In the genomic region with DNA sequence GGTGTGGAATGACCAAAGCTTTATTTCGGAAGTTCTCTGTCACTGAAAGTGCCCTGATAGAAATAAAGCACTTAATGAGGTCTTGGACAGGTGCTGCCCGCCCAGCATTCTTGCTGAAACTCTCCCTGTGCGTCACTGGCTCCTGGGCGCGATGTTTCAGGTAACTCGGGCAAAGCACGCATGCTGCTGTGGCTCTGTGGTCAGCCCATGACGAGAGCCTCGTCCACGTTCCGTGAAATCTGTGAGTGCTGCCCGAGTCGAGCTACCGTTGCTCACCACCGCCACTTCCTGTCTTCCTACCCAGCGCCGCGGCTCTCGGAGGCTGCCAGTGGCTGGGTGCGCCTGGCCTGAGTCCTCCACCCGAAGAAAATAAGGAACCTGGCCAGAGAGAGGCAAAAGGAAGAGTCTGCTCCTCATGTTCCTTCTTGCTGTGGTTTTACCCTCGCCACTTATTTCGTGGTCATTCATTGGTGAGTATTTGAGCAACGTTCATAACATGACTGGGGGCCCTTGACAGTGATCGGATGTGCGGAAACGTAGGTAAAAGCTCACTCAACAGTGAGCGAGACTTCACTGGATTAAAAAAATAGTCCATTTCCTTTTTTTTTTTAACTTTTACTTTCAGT, we compare ENCODE assay signal across 10 cellular contexts.
DNase-seq lines count a peak whose midpoint lies in the region; ATAC-seq, FAIRE-seq and TF ChIP-seq lines count a peak whose summit lies in the region.
"Had no signal": no experiment of that assay in that cellular context is flagged by ENCODE, and none has a peak within 500 bp of the region (broad histone marks: within the 10 kb centered on the region; RNA-seq: fewer than 3 reads in every experiment).

No MANE protein-coding gene starts in this region.

- H2AFZ ChIP-seq in osteoblast (ENCODE audit: low read length) (peak overlapping the region; percentile 74), PC-3 (ENCODE audit: low read length) (no peak overlapping the region)
- H2AFZ ChIP-seq: parathyroid adenoma had no signal

- no peaks in the 10 kb centered on the region for H3F3A ChIP-seq in PC-3 (ENCODE audit: low read length, unreplicated experiment)

- no peaks in the 10 kb centered on the region for H3K4me1 ChIP-seq in osteoblast (ENCODE audit: insufficient read depth, low read length)
- peaks cover 0 to 12% (median 2%) of the 10 kb centered on the region in 4 donors for H3K4me1 ChIP-seq in transverse colon
- H3K4me1 ChIP-seq in PC-3 (ENCODE audit: insufficient read depth, low read length), result no peaks in the 10 kb centered on the region
- H3K4me1 ChIP-seq: parathyroid adenoma had no signal

- H3K9me2 ChIP-seq in PC-3 (replicated peaks; ENCODE audit: low read length), result no peaks in the 10 kb centered on the region

- TF ChIP-seq POLR2A in transverse colon (IDR thresholded peaks at IDR 0.05), result peak; percentile 47

- H3K27me3 ChIP-seq in osteoblast (ENCODE audit: insufficient read depth, low read length) (no peaks in the 10 kb centered on the region), transverse colon (no peaks in the 10 kb centered on the region), PC-3 (ENCODE audit: low read length) (no peaks in the 10 kb centered on the region)

- TF ChIP-seq EP300 in transverse colon (IDR thresholded peaks at IDR 0.05; ENCODE audit: low read depth), result peak; percentile 26

- peak; percentile 84 for ATAC-seq in GM18907 (IDR thresholded peaks at IDR 0.05; ENCODE audit: unreplicated experiment)
- peak; percentile 70 for ATAC-seq in HG03097 (IDR thresholded peaks at IDR 0.05; ENCODE audit: low FRiP score, unreplicated experiment)
- no peak for ATAC-seq in PC-3

- H3K36me3 ChIP-seq in osteoblast (ENCODE audit: insufficient read depth, low read length) (no peaks in the 10 kb centered on the region), transverse colon (no peaks in the 10 kb centered on the region), PC-3 (ENCODE audit: low read depth, low read length) (no peaks in the 10 kb centered on the region)

- CTCF ChIA-PET in PC-3 (lab: Charles Lee), result no interaction called here

- H3K27ac ChIP-seq in osteoblast (ENCODE audit: low read depth, low read length) (no peak overlapping the region), transverse colon (peak overlapping the region; percentile 26 to 68 (median 43)), PC-3 (ENCODE audit: low read length) (no peak overlapping the region)
- H3K27ac ChIP-seq: parathyroid adenoma, SK-N-MC had no signal

- TF ChIP-seq CTCF in osteoblast (IDR thresholded peaks at IDR 0.05; ENCODE audit: extremely low read depth, low read depth, low read length) (no peak), transverse colon (IDR thresholded peaks at IDR 0.05) (no peak), PC-3 (conservative IDR thresholded peaks at IDR 0.05; ENCODE audit: low read depth, low read length) (no peak)

- POLR2A ChIA-PET in PC-3 (lab: Charles Lee; ENCODE audit: unreplicated experiment), result no interaction called here

- DNase-seq in T-helper 22 cell (ENCODE audit: low read depth) (peak; percentile 64), amygdala (lab: John Stamatoyannopoulos, UW) (peak in 34 of 56 donors; percentile 2 to 58 (median 20)), osteoblast (ENCODE audit: insufficient read length, low spot score, missing footprints) (no peak), transverse colon (peak; percentile 80), PC-3 (no peak), HTR-8/SVneo (ENCODE audit: insufficient read length, low spot score) (no peak)

- intact Hi-C loops in transverse colon (cut with DNase I; ENCODE audit: low total_unique reads), result no loop called here
- intact Hi-C loops in PC-3 (cut with micrococcal nuclease), result no loop called here

- WGBS in transverse colon (ENCODE audit: low coverage in 1 of 2), 2 donors, result 60 to 80% methylated on average over 8 to 28 of the region's 28 CpGs

- in situ Hi-C loops in transverse colon (cut with MboI; ENCODE audit: low pct_ligation_motif_present in 1 of 4, low pct_unique_long_range_greater_than_20kb in 1 of 4, low sequenced_read_pairs in 3 of 4), result no loop called here

- no peak overlapping the region for H3K9ac ChIP-seq in PC-3 (ENCODE audit: low read length)
- H3K9ac ChIP-seq: parathyroid adenoma had no signal

- H3K4me3 ChIP-seq in osteoblast (ENCODE audit: insufficient read depth, low read length), result no peak overlapping the region
- H3K4me3 ChIP-seq in transverse colon, result no peak overlapping the region
- no peak overlapping the region for H3K4me3 ChIP-seq in PC-3 (ENCODE audit: low read length)
- H3K4me3 ChIP-seq: SK-N-MC had no signal

- H4K20me1 ChIP-seq in osteoblast (ENCODE audit: insufficient read depth, low read length) (no peaks in the 10 kb centered on the region), PC-3 (ENCODE audit: low read length) (no peaks in the 10 kb centered on the region)

- no peaks in the 10 kb centered on the region for H3K79me2 ChIP-seq in osteoblast (ENCODE audit: insufficient read depth, low read length)
- H3K79me2 ChIP-seq in PC-3 (ENCODE audit: low read length), result no peaks in the 10 kb centered on the region
- H3K79me2 ChIP-seq: parathyroid adenoma had no signal

- H3K4me2 ChIP-seq in osteoblast (ENCODE audit: insufficient read depth, low read length) (peak overlapping the region; percentile 48), PC-3 (ENCODE audit: low read length) (no peak overlapping the region)

- FAIRE-seq in HTR-8/SVneo (lab: Jason Lieb, UNC), result no peak

- BruUV-seq in PC-3 (replicated peaks; lab: Mats Ljungman, UMichigan), result no TSS peak

- H3K9me3 ChIP-seq in osteoblast (ENCODE audit: low read depth, low read length) (no peaks in the 10 kb centered on the region), transverse colon (no peaks in the 10 kb centered on the region), PC-3 (ENCODE audit: low read length) (no peaks in the 10 kb centered on the region)

Comparison
In these comparisons a context has a peak if more than half of its experiments do, and no peak if none do; other contexts are left out.
1. DNase-seq: peak in T-helper 22 cell (single experiment), amygdala (34 of 56) and transverse colon (single experiment); none in osteoblast (single experiment), PC-3 (single experiment) and HTR-8/SVneo (single experiment).
2. H3K27ac ChIP-seq: peak in transverse colon (4 of 4); none in osteoblast (single experiment) and PC-3 (single experiment).